Comparison of ENCODE assay signal across 9 cellular contexts in genomic region chr9:2181794-2182193, GRCh38.
DNase-seq lines count a peak whose midpoint lies in the region; ATAC-seq and TF ChIP-seq lines count a peak whose summit lies in the region.
"Had no signal": no experiment of that assay in that cellular context is flagged by ENCODE, and none has a peak within 500 bp of the region (broad histone marks: within the 10 kb centered on the region; RNA-seq: fewer than 3 reads in every experiment).

No MANE protein-coding gene starts in this region.

- ATAC-seq in left colon: peak; percentile 35
- ATAC-seq in GM19351 (IDR thresholded peaks at IDR 0.05; ENCODE audit: unreplicated experiment): no peak
- no peak for ATAC-seq in HG02678 (IDR thresholded peaks at IDR 0.05; ENCODE audit: unreplicated experiment)
- ATAC-seq in GM18873 (IDR thresholded peaks at IDR 0.05; ENCODE audit: low FRiP score, unreplicated experiment): no peak
- ATAC-seq in HG03025 (IDR thresholded peaks at IDR 0.05; ENCODE audit: low FRiP score, unreplicated experiment): no peak

- H3K27me3 ChIP-seq in HAP-1 (ENCODE audit: low read depth) (no peaks in the 10 kb centered on the region), ascending aorta (no peaks in the 10 kb centered on the region)

- TF ChIP-seq CTCF in C4-2B (conservative IDR thresholded peaks at IDR 0.05) (peak; percentile 76), ascending aorta (IDR thresholded peaks at IDR 0.05) (peak; percentile 19 to 60 (median 28))

- H3K36me3 ChIP-seq in HAP-1 (replicated peaks) (no peaks in the 10 kb centered on the region), ascending aorta (peaks cover 9 to 43% of the 10 kb centered on the region in 2 donors)

- in situ Hi-C loops in HAP-1 (cut with MboI; ENCODE audit: low sequenced_read_pairs): no loop called here

- intact Hi-C loops in ascending aorta (cut with DNase I) (loop anchor here (2.0 kb wide), 1 partner anchor 49 kb away; no protein-coding TSS in a partner anchor), left colon (cut with DNase I, micrococcal nuclease) (no loop called here)

- H3K27ac ChIP-seq in C4-2B (no peak overlapping the region), ascending aorta (no peak overlapping the region)
- H3K27ac ChIP-seq: epithelial cell of prostate had no signal

- peaks cover 42% of the 10 kb centered on the region for H3K4me1 ChIP-seq in HAP-1
- no peaks in the 10 kb centered on the region for H3K4me1 ChIP-seq in ascending aorta

- DNase-seq in HAP-1 (ENCODE audit: low spot score in 2 of 2) (peak; percentile 73 to 86), ascending aorta (ENCODE audit: low spot score in 2 of 2) (no peak), left colon (peak in 1 of 2 donors; percentile 26)

- H3K9me3 ChIP-seq in HAP-1 (no peaks in the 10 kb centered on the region), ascending aorta (no peaks in the 10 kb centered on the region)

- H3K4me3 ChIP-seq in HAP-1 (no peak overlapping the region), ascending aorta (no peak overlapping the region)

Comparison
In these comparisons a context has a peak if more than half of its experiments do, and no peak if none do; other contexts are left out.
1. DNase-seq: peak in HAP-1 (2 of 2); none in ascending aorta (0 of 2).